Comparison of ENCODE assay signal across 20 cellular contexts in genomic region chr14:30165255-30165654, GRCh38.
"Had no signal": no experiment of that assay in that cellular context is flagged by ENCODE, and none has a peak within 500 bp of the region (broad histone marks: within the 10 kb centered on the region; RNA-seq: fewer than 3 reads in every experiment).

No MANE protein-coding gene starts in this region.

- H3K9ac ChIP-seq: SK-N-SH had no signal

- H3K27ac ChIP-seq: HL-60, RWPE1 had no signal

- DNase-seq: Karpas-422, KG1, MG63, NCI-H1048, NCI-H1105, NCI-H1417, NCI-H1436 treated with DMSO at 0.1 percent for 48 hours, NCI-H1694, NCI-H1930, NCI-H2081, NCI-H2107, NCI-H2227 treated with DMSO at 0.1 percent for 48 hours, NCI-H524, NCI-H526 treated with DMSO at 0.1 percent for 48 hours, NCI-H748 treated with DMSO at 0.1 percent for 48 hours, SHP77, SK-N-SH, SW 1271 had no signal

- H3K27me3 ChIP-seq: MG63 had no signal

- H3K4me2 ChIP-seq: SK-N-SH had no signal

- H3K36me3 ChIP-seq: MG63 had no signal

- H3K4me3 ChIP-seq: MG63 had no signal

- H3K9me3 ChIP-seq: MG63, SK-N-SH had no signal
